ENCODE assay signal across 9 cellular contexts in the genomic region with DNA sequence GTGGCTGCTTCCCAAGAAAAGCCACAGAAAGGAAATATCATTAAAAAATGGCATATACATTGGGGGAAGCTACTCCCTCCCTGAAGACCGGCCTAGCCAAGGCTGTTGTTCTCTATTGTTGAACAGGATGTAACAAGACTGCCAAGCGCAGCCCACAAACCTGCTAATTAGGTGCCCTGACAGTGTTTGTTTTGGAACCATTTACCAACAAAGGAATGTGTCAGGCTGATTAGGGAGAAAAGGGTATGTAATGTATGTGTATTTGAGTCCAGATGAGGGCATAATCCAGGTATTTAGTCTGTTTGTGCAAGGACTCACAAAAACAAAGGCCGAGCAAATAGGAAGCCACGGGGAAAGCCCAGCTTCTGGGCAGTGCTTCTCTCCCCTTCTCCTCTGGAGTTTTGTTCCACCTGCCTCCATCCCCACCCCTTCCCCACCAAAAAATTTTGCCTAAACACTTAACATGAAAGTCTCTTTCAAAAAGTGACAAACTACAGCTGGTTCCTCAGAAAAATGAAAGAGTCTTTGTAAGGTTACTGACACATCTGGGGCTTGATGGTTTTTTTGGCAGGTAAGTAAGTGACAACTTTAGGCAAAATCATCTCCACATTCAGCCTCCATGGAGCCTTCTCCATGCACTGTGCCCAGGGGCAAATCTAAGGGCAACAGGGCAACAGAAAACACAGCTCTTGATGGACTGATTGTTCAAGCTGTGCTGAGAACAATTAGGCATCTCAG.
DNase-seq lines count a peak whose midpoint lies in the region; ATAC-seq and TF ChIP-seq lines count a peak whose summit lies in the region.
"Had no signal": no experiment of that assay in that cellular context is flagged by ENCODE, and none has a peak within 500 bp of the region (broad histone marks: within the 10 kb centered on the region; RNA-seq: fewer than 3 reads in every experiment).

No MANE protein-coding gene starts in this region.

- ATAC-seq in T-helper 17 cell (no peak), GM18502 (IDR thresholded peaks at IDR 0.05; ENCODE audit: poor library complexity, unreplicated experiment) (no peak), HG03432 (IDR thresholded peaks at IDR 0.05; ENCODE audit: unreplicated experiment) (no peak)

- H3K27ac Mint-ChIP-seq in T-helper 17 cell = no peak overlapping the region

- H3K4me3 Mint-ChIP-seq in T-helper 17 cell = no peak overlapping the region

- DNase-seq in GF-D8 (lab: John Stamatoyannopoulos, UW) = peak; percentile 47
- DNase-seq in NCI-H345 (lab: John Stamatoyannopoulos, UW) = peak; percentile 26
- DNase-seq in epithelial cell of esophagus (ENCODE audit: low read depth) = peak; percentile 93
- DNase-seq in non-pigmented ciliary epithelial cell (ENCODE audit: low read depth) = peak; percentile 36
- DNase-seq in NCI-H526 treated with DMSO at 0.1 percent for 48 hours (lab: John Stamatoyannopoulos, UW) = no peak
- no peak for DNase-seq in T-helper 17 cell

- no peaks in the 10 kb centered on the region for H3K4me1 Mint-ChIP-seq in T-helper 17 cell

- no peaks in the 10 kb centered on the region for H3K27me3 Mint-ChIP-seq in T-helper 17 cell

- H3K9me3 ChIP-seq in T-helper 17 cell (ENCODE audit: control insufficient read depth, low read length, poor library complexity, severe bottlenecking) = no peaks in the 10 kb centered on the region
- H3K9me3 ChIP-seq: breast epithelium had no signal

- no peak for TF ChIP-seq CTCF in epithelial cell of esophagus (IDR thresholded peaks at IDR 0.05; ENCODE audit: insufficient read depth, low read depth, low read length, missing control alignments)

- no peaks in the 10 kb centered on the region for H3K36me3 Mint-ChIP-seq in T-helper 17 cell (ENCODE audit: low read depth)

- no peak overlapping the region for H3K4me3 ChIP-seq in epithelial cell of esophagus (ENCODE audit: low read length)
- H3K4me3 ChIP-seq: breast epithelium had no signal

Comparison
In these comparisons a context has a peak if more than half of its experiments do, and no peak if none do; other contexts are left out.
1. DNase-seq: peak in GF-D8 (single experiment), NCI-H345 (single experiment), epithelial cell of esophagus (single experiment) and non-pigmented ciliary epithelial cell (single experiment); none in NCI-H526 treated with DMSO at 0.1 percent for 48 hours (single experiment) and T-helper 17 cell (0 of 3).